15 cellular contexts compared by ENCODE assay signal in genomic region chr11:106276126-106276525, GRCh38.
"Had no signal": no experiment of that assay in that cellular context is flagged by ENCODE, and none has a peak within 500 bp of the region (broad histone marks: within the 10 kb centered on the region; RNA-seq: fewer than 3 reads in every experiment).

No MANE protein-coding gene starts in this region.

- H3K36me3 ChIP-seq: vagina had no signal

- H3K27ac ChIP-seq: epithelial cell of prostate, psoas muscle, skin epidermis, vagina had no signal

- H3K27me3 ChIP-seq: vagina had no signal

- ATAC-seq: effector memory CD8-positive, alpha-beta T cell; psoas muscle; right cardiac atrium; stimulated activated naive CD8-positive, alpha-beta T cell treated with anti-CD3 and anti-CD28 coated beads, Interleukin-15, amount 100 ng/mL, for 72 hours had no signal

- DNase-seq: activated B cell treated with CpG ODN at 0.5 μM for 24 hours; activated CD4-positive, alpha-beta memory T cell treated with anti-CD3 and anti-CD28 coated beads, Interleukin-2, amount 10 ng/mL, durations not matched to agents 7 days and 5 days; activated CD4-positive, alpha-beta T cell treated with anti-CD3 and anti-CD28 coated beads for 48 hours; activated naive CD4-positive, alpha-beta T cell treated with anti-CD3 and anti-CD28 coated beads for 36 hours; activated T-cell treated with anti-CD3 and anti-CD28 coated beads, Interleukin-2, amount 50 U/mL, for 24 hours; aorta; effector memory CD8-positive, alpha-beta T cell; psoas muscle; right cardiac atrium; stimulated activated naive CD8-positive, alpha-beta T cell treated with anti-CD3 and anti-CD28 coated beads, Interleukin-15, amount 100 ng/mL, for 72 hours; T-helper 1 cell; T-helper 9 cell had no signal

- H3K9me3 ChIP-seq: vagina had no signal

- H3K4me1 ChIP-seq: psoas muscle, vagina had no signal

- H3K4me3 ChIP-seq: psoas muscle, skin epidermis, vagina had no signal
